In the genomic region with DNA sequence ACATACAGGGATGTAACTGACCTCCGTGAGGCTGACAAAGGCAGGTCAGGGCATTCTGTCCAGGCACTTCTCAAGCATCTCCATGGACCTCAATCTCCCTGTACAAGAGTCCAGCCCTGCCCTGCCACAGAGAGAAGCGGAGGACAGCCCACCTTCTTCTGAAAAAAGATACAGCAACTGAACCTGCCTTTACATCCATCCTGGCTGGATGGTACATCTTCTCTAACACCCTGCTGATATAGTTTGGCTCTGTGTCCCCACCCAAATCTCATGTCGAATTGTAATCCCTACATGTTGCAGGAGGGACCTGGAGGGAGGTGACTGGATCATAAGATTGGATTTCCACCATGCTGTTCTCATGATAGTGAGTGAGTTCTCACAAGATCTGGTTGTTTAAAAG, we compare ENCODE assay signal across 28 cellular contexts. TPM values are rescaled to one million over a fixed set of nuclear protein-coding genes. Genes with fewer than 3 reads are reported as not detected.
"Had no signal": no experiment of that assay in that cellular context is flagged by ENCODE, and none has a peak within 500 bp of the region (broad histone marks: within the 10 kb centered on the region; RNA-seq: fewer than 3 reads in every experiment).

No MANE protein-coding gene starts in this region.

- H3K4me3 Mint-ChIP-seq: naive thymus-derived CD4-positive, alpha-beta T cell; natural killer cell; nephron; neural progenitor cell; stimulated activated effector memory CD8-positive, alpha-beta T cell treated with anti-CD3 and anti-CD28 coated beads, Interleukin-12 subunit alpha, Interleukin-12 subunit beta, amount 100 ng/mL, for 72 hours; stimulated activated naive CD8-positive, alpha-beta T cell treated with anti-CD3 and anti-CD28 coated beads, Interleukin-15, amount 100 ng/mL, for 72 hours; type B pancreatic cell had no signal

- H3K9me3 Mint-ChIP-seq: natural killer cell; nephron; stimulated activated effector memory CD8-positive, alpha-beta T cell treated with anti-CD3 and anti-CD28 coated beads, Interleukin-12 subunit alpha, Interleukin-12 subunit beta, amount 100 ng/mL, for 72 hours; stimulated activated naive CD8-positive, alpha-beta T cell treated with anti-CD3 and anti-CD28 coated beads, Interleukin-15, amount 100 ng/mL, for 72 hours had no signal

- H3K4me2 ChIP-seq: neural progenitor cell had no signal

- H3K36me3 ChIP-seq: neural progenitor cell, pancreas, prostate gland, right lobe of liver, sigmoid colon, suprapubic skin, tibial artery, transverse colon, upper lobe of right lung, uterus had no signal

- H3K4me3 ChIP-seq: neural progenitor cell, pancreas, prostate gland, right lobe of liver, sigmoid colon, suprapubic skin, testis, tibial artery, transverse colon, upper lobe of right lung, uterus had no signal

- H3K27ac ChIP-seq: neural progenitor cell, pancreas, prostate gland, right lobe of liver, sigmoid colon, suprapubic skin, testis, tibial artery, transverse colon, upper lobe of right lung, uterus had no signal

- H2AFZ ChIP-seq: neural progenitor cell had no signal

- DNase-seq: naive thymus-derived CD4-positive, alpha-beta T cell; natural killer cell; occipital lobe; pancreas; retina; right cardiac atrium; right lobe of liver; sigmoid colon; small intestine; stimulated activated CD4-positive, alpha-beta T cell treated with anti-CD3 and anti-CD28 coated beads, Interleukin-15, amount 100 ng/mL, for 24 hours; stimulated activated CD4-positive, alpha-beta T cell treated with anti-CD3 and anti-CD28 coated beads, Interleukin-2, amount 100 ng/mL, for 24 hours; stimulated activated CD4-positive, alpha-beta T cell treated with anti-CD3 and anti-CD28 coated beads, Interleukin-2, amount 100 ng/mL, for 48 hours; stimulated activated CD4-positive, alpha-beta T cell treated with anti-CD3 and anti-CD28 coated beads, Interleukin-4, amount 100 ng/mL, for 24 hours; stimulated activated naive CD4-positive, alpha-beta T cell; stimulated activated naive CD8-positive, alpha-beta T cell treated with anti-CD3 and anti-CD28 coated beads, Interleukin-15, amount 100 ng/mL, for 72 hours; stimulated activated naive CD8-positive, alpha-beta T cell treated with anti-CD3 and anti-CD28 coated beads, Interleukin-15, Interleukin-2, amounts not matched to agents 100 U/mL and 50 U/mL, for 24 hours; substantia nigra; testis; tibial artery; transverse colon; upper lobe of right lung; uterus had no signal

- H3K4me1 ChIP-seq: neural progenitor cell, prostate gland, right lobe of liver, sigmoid colon, suprapubic skin, testis, tibial artery, upper lobe of right lung, uterus had no signal

- FAIRE-seq: pancreas, small intestine had no signal

- H3K27ac Mint-ChIP-seq: naive thymus-derived CD4-positive, alpha-beta T cell; natural killer cell; nephron; neural progenitor cell; stimulated activated effector memory CD8-positive, alpha-beta T cell treated with anti-CD3 and anti-CD28 coated beads, Interleukin-12 subunit alpha, Interleukin-12 subunit beta, amount 100 ng/mL, for 72 hours; stimulated activated naive CD8-positive, alpha-beta T cell treated with anti-CD3 and anti-CD28 coated beads, Interleukin-15, amount 100 ng/mL, for 72 hours; type B pancreatic cell had no signal

- H3K36me3 Mint-ChIP-seq: natural killer cell; neural progenitor cell; stimulated activated effector memory CD8-positive, alpha-beta T cell treated with anti-CD3 and anti-CD28 coated beads, Interleukin-12 subunit alpha, Interleukin-12 subunit beta, amount 100 ng/mL, for 72 hours; type B pancreatic cell had no signal

- H3K9me3 ChIP-seq: pancreas, prostate gland, right lobe of liver, sigmoid colon, suprapubic skin, testis, tibial artery, transverse colon, upper lobe of right lung, uterus had no signal

- H3K27me3 ChIP-seq: neural progenitor cell, pancreas, right lobe of liver, sigmoid colon, testis, transverse colon, upper lobe of right lung, uterus had no signal

- H3K4me1 Mint-ChIP-seq: nephron; stimulated activated naive CD8-positive, alpha-beta T cell treated with anti-CD3 and anti-CD28 coated beads, Interleukin-15, amount 100 ng/mL, for 72 hours had no signal

- H3K9ac ChIP-seq: neural progenitor cell had no signal

- ATAC-seq: naive thymus-derived CD4-positive, alpha-beta T cell; natural killer cell; pancreas; right cardiac atrium; right lobe of liver; stimulated activated naive CD8-positive, alpha-beta T cell treated with anti-CD3 and anti-CD28 coated beads, Interleukin-15, amount 100 ng/mL, for 72 hours; stimulated activated naive CD8-positive, alpha-beta T cell treated with anti-CD3 and anti-CD28 coated beads, Interleukin-15, Interleukin-2, amounts not matched to agents 100 U/mL and 50 U/mL, for 24 hours; upper lobe of right lung had no signal

RNA-seq across cellular contexts. Expression of a gene that starts 40.5 kb away (rescaled TPM):
- polyA plus RNA-seq: naive thymus-derived CD4-positive, alpha-beta T cell had no signal
